7 cellular contexts compared by ENCODE assay signal in the genomic region with DNA sequence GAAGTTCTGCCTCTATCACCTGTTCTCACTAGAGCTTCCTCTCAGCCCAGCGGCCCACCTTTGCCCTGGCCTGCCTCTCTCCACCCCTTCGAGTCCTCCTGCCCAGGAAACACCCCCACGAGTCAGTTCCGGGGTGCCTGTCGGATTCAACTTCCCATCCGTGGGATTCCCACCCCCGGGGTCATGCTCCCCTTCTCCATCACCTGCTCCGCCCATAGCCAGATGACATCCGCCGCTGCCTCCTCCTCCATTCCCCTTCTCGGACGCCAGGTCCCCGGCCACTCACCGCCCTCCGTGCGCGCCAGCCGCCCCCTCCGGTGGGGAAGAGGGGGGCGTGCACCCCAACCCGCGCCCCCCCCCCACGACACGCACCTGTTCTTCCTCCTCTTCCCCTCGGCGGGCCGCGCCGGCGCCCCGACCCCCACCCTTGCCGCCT. TPM values are rescaled to one million over a fixed set of nuclear protein-coding genes. Genes with fewer than 3 reads are reported as not detected.
DNase-seq lines count a peak whose midpoint lies in the region; TF ChIP-seq lines count a peak whose summit lies in the region.

No MANE protein-coding gene starts in this region.

- H3K4me3 ChIP-seq in HFF-Myc (replicated peaks; ENCODE audit: low read depth, low read length) (peak overlapping the region; percentile 85), endocrine pancreas (ENCODE audit: control insufficient read depth, insufficient read depth, low read length) (peak overlapping the region; percentile 56)

- H3K27me3 ChIP-seq in endocrine pancreas (ENCODE audit: control insufficient read depth, insufficient read depth, low read length), result no peaks in the 10 kb centered on the region

- H3K9ac ChIP-seq in endocrine pancreas (ENCODE audit: control insufficient read depth, insufficient read depth, low read length), result peak overlapping the region; percentile 70

- in situ Hi-C loops in GM13976 (cut with MboI; ENCODE audit: low sequenced_read_pairs, unreplicated experiment), result no loop called here

- no peaks in the 10 kb centered on the region for H3K36me3 ChIP-seq in endocrine pancreas (ENCODE audit: control insufficient read depth, insufficient read depth, low read length)

- no peaks in the 10 kb centered on the region for H3K9me3 ChIP-seq in endocrine pancreas (ENCODE audit: control insufficient read depth, low read length)

- no peak for TF ChIP-seq CTCF in GM13976 (IDR thresholded peaks at IDR 0.05; ENCODE audit: borderline replicate concordance, control extremely low read depth, extremely low read depth, insufficient read depth, missing control alignments)
- TF ChIP-seq CTCF in HFF-Myc (IDR thresholded peaks at IDR 0.05; ENCODE audit: low read depth, low read length, missing control alignments), result no peak

- H3K4me1 ChIP-seq in endocrine pancreas (ENCODE audit: control insufficient read depth, insufficient read depth, low read length), result peaks cover 15% of the 10 kb centered on the region

- DNase-seq in GM13976 (ENCODE audit: low spot score) (peak; percentile 83), HFF-Myc (ENCODE audit: extremely low read depth, low read depth) (no peak), NCI-H146 treated with DMSO at 0.1 percent for 48 hours (lab: John Stamatoyannopoulos, UW; ENCODE audit: unreplicated experiment) (peak; percentile 15), mucosa of gallbladder (ENCODE audit: low spot score) (peak; percentile 66)
- peak; percentile 28 to 43 (median 38) for DNase-seq in activated CD8-positive, alpha-beta memory T cell treated with anti-CD3 and anti-CD28 coated beads for 48 hours (ENCODE audit: low read depth in 2 of 3, low spot score in 2 of 3)
- peak; percentile 49 for DNase-seq in stimulated activated CD8-positive, alpha-beta memory T cell treated with anti-CD3 and anti-CD28 coated beads, Interleukin-4, amount 100 ng/mL, for 24 hours (ENCODE audit: low read depth)

RNA-seq across cellular contexts. Expression of gene SPPL3, which starts 0.8 kb away (rescaled TPM):
- 50.7 TPM for total RNA-seq in mucosa of gallbladder
